Comparison of ENCODE assay signal across 1 cellular context in the genomic region with DNA sequence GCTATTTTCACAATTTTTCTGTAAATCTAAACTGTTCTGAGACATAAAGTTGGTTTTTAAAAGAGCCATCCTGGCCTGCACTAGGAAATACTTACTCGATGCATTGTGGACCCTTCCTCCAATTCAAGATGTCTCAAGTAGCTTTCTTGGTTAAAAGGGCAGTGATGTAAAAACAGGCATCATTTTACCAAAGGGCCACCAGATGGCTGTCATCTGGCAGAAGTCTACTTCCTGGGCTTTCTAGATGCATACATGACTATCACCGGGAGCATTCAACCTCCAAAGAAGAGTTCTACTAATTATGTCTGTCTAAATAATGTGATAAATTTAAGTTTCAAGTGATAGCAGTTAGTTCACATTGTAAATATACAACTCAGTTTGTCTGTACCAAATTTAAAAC.
TF ChIP-seq lines count a peak whose summit lies in the region.

No MANE protein-coding gene starts in this region.

TF ChIP-seq in WTC11, 78 proteins besides CTCF, POLR2A, EP300 and RAD21 (continued from another document):
- TF ChIP-seq, protein P1, sequence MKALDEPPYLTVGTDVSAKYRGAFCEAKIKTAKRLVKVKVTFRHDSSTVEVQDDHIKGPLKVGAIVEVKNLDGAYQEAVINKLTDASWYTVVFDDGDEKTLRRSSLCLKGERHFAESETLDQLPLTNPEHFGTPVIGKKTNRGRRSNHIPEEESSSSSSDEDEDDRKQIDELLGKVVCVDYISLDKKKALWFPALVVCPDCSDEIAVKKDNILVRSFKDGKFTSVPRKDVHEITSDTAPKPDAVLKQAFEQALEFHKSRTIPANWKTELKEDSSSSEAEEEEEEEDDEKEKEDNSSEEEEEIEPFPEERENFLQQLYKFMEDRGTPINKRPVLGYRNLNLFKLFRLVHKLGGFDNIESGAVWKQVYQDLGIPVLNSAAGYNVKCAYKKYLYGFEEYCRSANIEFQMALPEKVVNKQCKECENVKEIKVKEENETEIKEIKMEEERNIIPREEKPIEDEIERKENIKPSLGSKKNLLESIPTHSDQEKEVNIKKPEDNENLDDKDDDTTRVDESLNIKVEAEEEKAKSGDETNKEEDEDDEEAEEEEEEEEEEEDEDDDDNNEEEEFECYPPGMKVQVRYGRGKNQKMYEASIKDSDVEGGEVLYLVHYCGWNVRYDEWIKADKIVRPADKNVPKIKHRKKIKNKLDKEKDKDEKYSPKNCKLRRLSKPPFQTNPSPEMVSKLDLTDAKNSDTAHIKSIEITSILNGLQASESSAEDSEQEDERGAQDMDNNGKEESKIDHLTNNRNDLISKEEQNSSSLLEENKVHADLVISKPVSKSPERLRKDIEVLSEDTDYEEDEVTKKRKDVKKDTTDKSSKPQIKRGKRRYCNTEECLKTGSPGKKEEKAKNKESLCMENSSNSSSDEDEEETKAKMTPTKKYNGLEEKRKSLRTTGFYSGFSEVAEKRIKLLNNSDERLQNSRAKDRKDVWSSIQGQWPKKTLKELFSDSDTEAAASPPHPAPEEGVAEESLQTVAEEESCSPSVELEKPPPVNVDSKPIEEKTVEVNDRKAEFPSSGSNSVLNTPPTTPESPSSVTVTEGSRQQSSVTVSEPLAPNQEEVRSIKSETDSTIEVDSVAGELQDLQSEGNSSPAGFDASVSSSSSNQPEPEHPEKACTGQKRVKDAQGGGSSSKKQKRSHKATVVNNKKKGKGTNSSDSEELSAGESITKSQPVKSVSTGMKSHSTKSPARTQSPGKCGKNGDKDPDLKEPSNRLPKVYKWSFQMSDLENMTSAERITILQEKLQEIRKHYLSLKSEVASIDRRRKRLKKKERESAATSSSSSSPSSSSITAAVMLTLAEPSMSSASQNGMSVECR (CRISPR knock-in tag; IDR thresholded peaks at IDR 0.05; ENCODE audit: borderline replicate concordance), result no peak
- TF ChIP-seq HMGXB4 (CRISPR knock-in tag; IDR thresholded peaks at IDR 0.05) (no peak), NFE2L1 (CRISPR knock-in tag; IDR thresholded peaks at IDR 0.05) (no peak), ZNF219 (CRISPR knock-in tag; IDR thresholded peaks at IDR 0.05; ENCODE audit: borderline replicate concordance) (no peak), USF1 (CRISPR knock-in tag; IDR thresholded peaks at IDR 0.05) (no peak), STAT6 (CRISPR knock-in tag; conservative IDR thresholded peaks at IDR 0.05; ENCODE audit: low read depth) (no peak), ZNF232 (CRISPR knock-in tag; IDR thresholded peaks at IDR 0.05) (no peak), ATF3 (CRISPR knock-in tag; conservative IDR thresholded peaks at IDR 0.05) (no peak), ZNF121 (CRISPR knock-in tag; IDR thresholded peaks at IDR 0.05) (no peak), FOXK1 (CRISPR knock-in tag; IDR thresholded peaks at IDR 0.05) (no peak), ZNF512 (CRISPR knock-in tag; IDR thresholded peaks at IDR 0.05; ENCODE audit: borderline replicate concordance) (no peak), OVOL2 (CRISPR knock-in tag; IDR thresholded peaks at IDR 0.05; ENCODE audit: borderline replicate concordance) (no peak), NR3C1 (CRISPR knock-in tag; conservative IDR thresholded peaks at IDR 0.05; ENCODE audit: low read depth) (no peak)
